ENCODE assay signal across 12 cellular contexts in the genomic region with DNA sequence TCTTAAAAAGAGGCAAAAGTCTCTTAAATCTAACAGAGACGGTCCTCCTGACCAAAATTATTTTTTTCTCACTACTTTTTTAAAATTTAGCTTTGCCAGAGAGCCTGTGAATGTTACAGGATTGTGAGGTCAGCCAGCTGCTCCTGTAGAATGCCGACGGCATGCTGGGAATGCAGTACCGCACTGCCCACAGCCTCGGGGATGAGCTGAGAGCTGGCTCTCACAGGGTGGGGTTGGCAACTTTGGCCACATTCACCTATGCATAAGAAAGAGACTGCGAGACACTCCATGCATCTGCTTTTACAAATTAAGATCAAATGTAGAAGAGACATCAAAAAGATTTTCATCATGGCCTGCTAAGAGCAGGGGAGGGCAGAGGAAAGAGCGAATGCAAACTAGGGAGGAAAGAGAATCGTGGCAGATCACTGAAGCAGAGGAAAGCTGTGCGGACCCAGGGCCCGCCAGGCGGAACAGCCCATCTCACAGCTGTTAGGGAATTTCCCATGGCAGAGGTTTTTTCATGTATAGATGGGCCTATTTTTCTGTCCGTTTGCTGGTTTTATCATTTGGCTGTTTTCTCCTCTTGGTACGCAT. TPM values are rescaled to one million over a fixed set of nuclear protein-coding genes. Genes with fewer than 3 reads are reported as not detected.
DNase-seq lines count a peak whose midpoint lies in the region; ATAC-seq and TF ChIP-seq lines count a peak whose summit lies in the region.
"Had no signal": no experiment of that assay in that cellular context is flagged by ENCODE, and none has a peak within 500 bp of the region (broad histone marks: within the 10 kb centered on the region; RNA-seq: fewer than 3 reads in every experiment).

No MANE protein-coding gene starts in this region.

- H3K9ac ChIP-seq in trophoblast cell (ENCODE audit: low read length) = no peak overlapping the region

- no peak overlapping the region for H2AK5ac ChIP-seq in trophoblast cell (ENCODE audit: low read length)

- peak overlapping the region; percentile 34 for H2BK12ac ChIP-seq in trophoblast cell (ENCODE audit: low read length)

- peak overlapping the region; percentile 27 for H3K4me3 ChIP-seq in SJCRH30
- H3K4me3 ChIP-seq in trophoblast cell (ENCODE audit: low read depth, low read length) = no peak overlapping the region

- H3K27ac ChIP-seq in SJCRH30 (peak overlapping the region; percentile 58), trophoblast cell (ENCODE audit: low read depth, low read length) (no peak overlapping the region)

- no peak overlapping the region for H2BK120ac ChIP-seq in trophoblast cell (ENCODE audit: insufficient read depth, low read length, poor library complexity)

- WGBS in trophoblast cell (ENCODE audit: extremely low coverage, insufficient coverage, insufficient read length) = no CpG with 5 or more reads among the region's 13 CpGs

- H3K27me3 ChIP-seq in SJCRH30 (peaks cover 6% of the 10 kb centered on the region; the same call in 1 of the 2 replicates), trophoblast cell (ENCODE audit: insufficient read depth, low read length) (no peaks in the 10 kb centered on the region)

- H3K4me1 ChIP-seq in SJCRH30 (peaks cover 9% of the 10 kb centered on the region), trophoblast cell (ENCODE audit: control insufficient read depth in 1 of 2, insufficient read depth in 2 of 2, low read length in 2 of 2) (peaks cover 0 to 13% of the 10 kb centered on the region in 2 experiments)

- peak overlapping the region; percentile 30 for H3K4me2 ChIP-seq in trophoblast cell (ENCODE audit: low read length)

- H4K8ac ChIP-seq in trophoblast cell (ENCODE audit: low read depth, low read length) = no peak overlapping the region

- H3K4me3 Mint-ChIP-seq in activated T-cell treated with anti-CD3 and anti-CD28 coated beads, Interleukin-2, amount 50 U/mL, for 24 hours = no peak overlapping the region
- H3K4me3 Mint-ChIP-seq: activated CD4-positive, alpha-beta T cell treated with anti-CD3 and anti-CD28 coated beads, Interleukin-2, amount 10 ng/mL, durations not matched to agents 24 days and 14 days had no signal

- H3K4me1 Mint-ChIP-seq in activated T-cell treated with anti-CD3 and anti-CD28 coated beads, Interleukin-2, amount 50 U/mL, for 24 hours (ENCODE audit: low read depth) = peaks cover 1% of the 10 kb centered on the region

- no peak overlapping the region for H3K14ac ChIP-seq in trophoblast cell (ENCODE audit: low read length)

- DNase-seq in SJCRH30 = peak; percentile 39 to 59
- peak; percentile 51 to 75 for DNase-seq in trophoblast cell
- DNase-seq in occipital lobe (lab: John Stamatoyannopoulos, UW) = no peak
- DNase-seq in GM10266 (ENCODE audit: extremely low spot score) = no peak
- DNase-seq in activated T-cell treated with anti-CD3 and anti-CD28 coated beads, Interleukin-2, amount 50 U/mL, for 24 hours = no peak
- no peak for DNase-seq in NCI-H2107 treated with DMSO at 0.1 percent for 48 hours (lab: John Stamatoyannopoulos, UW; ENCODE audit: unreplicated experiment)
- DNase-seq: activated CD4-positive, alpha-beta T cell treated with anti-CD3 and anti-CD28 coated beads, Interleukin-2, amount 10 ng/mL, durations not matched to agents 24 days and 14 days; caudate nucleus; NCI-H774 had no signal

- peaks cover 17% of the 10 kb centered on the region for H3K36me3 Mint-ChIP-seq in activated T-cell treated with anti-CD3 and anti-CD28 coated beads, Interleukin-2, amount 50 U/mL, for 24 hours (ENCODE audit: low read depth)

- peak; percentile 69 for ATAC-seq in GM18909 (IDR thresholded peaks at IDR 0.05; ENCODE audit: poor library complexity, unreplicated experiment)
- ATAC-seq in HG02623 (IDR thresholded peaks at IDR 0.05; ENCODE audit: unreplicated experiment) = peak; percentile 61

- H3K79me1 ChIP-seq in trophoblast cell (ENCODE audit: low read length) = peaks cover 3% of the 10 kb centered on the region

- H3K9me3 ChIP-seq in SJCRH30 (replicated peaks) (no peaks in the 10 kb centered on the region), trophoblast cell (ENCODE audit: insufficient read depth, low read depth, low read length) (no peaks in the 10 kb centered on the region)

- no peaks in the 10 kb centered on the region for H3K9me3 Mint-ChIP-seq in activated T-cell treated with anti-CD3 and anti-CD28 coated beads, Interleukin-2, amount 50 U/mL, for 24 hours
- H3K9me3 Mint-ChIP-seq: activated CD4-positive, alpha-beta T cell treated with anti-CD3 and anti-CD28 coated beads, Interleukin-2, amount 10 ng/mL, durations not matched to agents 24 days and 14 days had no signal

- H4K12ac ChIP-seq in trophoblast cell (ENCODE audit: low read depth, low read length) = no peak overlapping the region

- no peak for TF ChIP-seq CTCF in GM10266 (IDR thresholded peaks at IDR 0.05; ENCODE audit: control insufficient read depth, insufficient read depth, low read depth, missing control alignments)

- H3K18ac ChIP-seq in trophoblast cell (ENCODE audit: low read length) = no peak overlapping the region

- H2BK5ac ChIP-seq in trophoblast cell (ENCODE audit: low read depth, low read length, poor library complexity) = no peak overlapping the region

- no peaks in the 10 kb centered on the region for H3K36me3 ChIP-seq in SJCRH30
- H3K36me3 ChIP-seq in trophoblast cell (ENCODE audit: control insufficient read depth in 1 of 2, insufficient read depth in 2 of 2, low read length in 2 of 2) = no peaks in the 10 kb centered on the region

- no peak overlapping the region for H3K27ac Mint-ChIP-seq in activated T-cell treated with anti-CD3 and anti-CD28 coated beads, Interleukin-2, amount 50 U/mL, for 24 hours
- H3K27ac Mint-ChIP-seq: activated CD4-positive, alpha-beta T cell treated with anti-CD3 and anti-CD28 coated beads, Interleukin-2, amount 10 ng/mL, durations not matched to agents 24 days and 14 days had no signal

- no peak overlapping the region for H2AFZ ChIP-seq in trophoblast cell (ENCODE audit: insufficient read depth, low read length, poor library complexity)

- H4K91ac ChIP-seq in trophoblast cell (ENCODE audit: low read depth, low read length) = no peak overlapping the region

- no peaks in the 10 kb centered on the region for H3K79me2 ChIP-seq in trophoblast cell (ENCODE audit: control insufficient read depth, insufficient read depth, low read length, poor library complexity)

- H3K4ac ChIP-seq in trophoblast cell (ENCODE audit: low read depth, low read length) = no peak overlapping the region

- no peak overlapping the region for H3K23ac ChIP-seq in trophoblast cell (ENCODE audit: low read length)

- H3K27me3 Mint-ChIP-seq in activated T-cell treated with anti-CD3 and anti-CD28 coated beads, Interleukin-2, amount 50 U/mL, for 24 hours = peaks cover 4% of the 10 kb centered on the region

RNA-seq across cellular contexts. Expression of a gene that starts 49.7 kb away (rescaled TPM):
- total RNA-seq in SJCRH30 (2014; rRNA removed; shearing (Covaris generic)) = not detected in 2 replicates
- polyA plus RNA-seq in trophoblast cell (2013) = not detected in 2 replicates
- not detected for total RNA-seq in occipital lobe
- total RNA-seq: activated CD4-positive, alpha-beta T cell treated with anti-CD3 and anti-CD28 coated beads, Interleukin-2, amount 10 ng/mL, durations not matched to agents 24 days and 14 days; osteoblast had no signal

Comparison
In these comparisons a context has a peak if more than half of its experiments do, and no peak if none do; other contexts are left out.
1. DNase-seq: peak in SJCRH30 (2 of 2) and trophoblast cell (2 of 2); none in occipital lobe (single experiment), GM10266 (single experiment), activated T-cell treated with anti-CD3 and anti-CD28 coated beads, Interleukin-2, amount 50 U/mL, for 24 hours (single experiment) and NCI-H2107 treated with DMSO at 0.1 percent for 48 hours (single experiment).